ENCODE assay signal across 22 cellular contexts in genomic region chr6:32826996-32827395, GRCh38. TPM values are rescaled to one million over a fixed set of nuclear protein-coding genes. Genes with fewer than 3 reads are reported as not detected.
DNase-seq lines count a peak whose midpoint lies in the region; ATAC-seq and TF ChIP-seq lines count a peak whose summit lies in the region.
"Had no signal": no experiment of that assay in that cellular context is flagged by ENCODE, and none has a peak within 500 bp of the region (broad histone marks: within the 10 kb centered on the region; RNA-seq: fewer than 3 reads in every experiment).

No MANE protein-coding gene starts in this region.

- peaks cover 42% of the 10 kb centered on the region for H3K36me3 Mint-ChIP-seq in activated CD4-positive, alpha-beta memory T cell treated with anti-CD3 and anti-CD28 coated beads for 36 hours
- H3K36me3 Mint-ChIP-seq in activated CD4-positive, alpha-beta memory T cell treated with anti-CD3 and anti-CD28 coated beads, Interleukin-2, amount 10 ng/mL, durations not matched to agents 7 days and 5 days (ENCODE audit: low read depth): peaks cover 46% of the 10 kb centered on the region
- H3K36me3 Mint-ChIP-seq in CD4-positive, alpha-beta T cell (ENCODE audit: low read depth): peaks cover 52% of the 10 kb centered on the region
- H3K36me3 Mint-ChIP-seq in activated naive CD8-positive, alpha-beta T cell treated with anti-CD3 and anti-CD28 coated beads for 36 hours: peaks cover 35% of the 10 kb centered on the region
- H3K36me3 Mint-ChIP-seq in stimulated activated effector memory CD8-positive, alpha-beta T cell treated with anti-CD3 and anti-CD28 coated beads, Interleukin-12 subunit alpha, Interleukin-12 subunit beta, amount 100 ng/mL, for 72 hours: peaks cover 54% of the 10 kb centered on the region

- intact Hi-C loops in activated CD4-positive, alpha-beta memory T cell treated with anti-CD3 and anti-CD28 coated beads for 36 hours (cut with micrococcal nuclease): no loop called here
- intact Hi-C loops in CD4-positive, alpha-beta T cell (cut with DNase I, micrococcal nuclease): loop anchor here in 1 of 2 experiments (5.0 kb wide), 1 partner anchor 40 kb away; no protein-coding TSS in a partner anchor

- H3K27me3 ChIP-seq in CD4-positive, alpha-beta T cell (ENCODE audit: control insufficient read depth, insufficient read depth, low read length): no peaks in the 10 kb centered on the region

- peaks cover 32% of the 10 kb centered on the region for H3K4me1 Mint-ChIP-seq in activated CD4-positive, alpha-beta memory T cell treated with anti-CD3 and anti-CD28 coated beads for 36 hours (ENCODE audit: low read depth)
- peaks cover 33% of the 10 kb centered on the region for H3K4me1 Mint-ChIP-seq in activated CD4-positive, alpha-beta memory T cell treated with anti-CD3 and anti-CD28 coated beads, Interleukin-2, amount 10 ng/mL, durations not matched to agents 7 days and 5 days
- H3K4me1 Mint-ChIP-seq in CD4-positive, alpha-beta T cell (ENCODE audit: low read depth): peaks cover 6% of the 10 kb centered on the region
- H3K4me1 Mint-ChIP-seq in activated naive CD8-positive, alpha-beta T cell treated with anti-CD3 and anti-CD28 coated beads for 36 hours: peaks cover 43% of the 10 kb centered on the region
- H3K4me1 Mint-ChIP-seq in stimulated activated effector memory CD8-positive, alpha-beta T cell treated with anti-CD3 and anti-CD28 coated beads, Interleukin-12 subunit alpha, Interleukin-12 subunit beta, amount 100 ng/mL, for 72 hours: peaks cover 30% of the 10 kb centered on the region

- TF ChIP-seq CTCF in CD4-positive, alpha-beta T cell (IDR thresholded peaks at IDR 0.05): no peak

- no peaks in the 10 kb centered on the region for H3K27me3 Mint-ChIP-seq in activated CD4-positive, alpha-beta memory T cell treated with anti-CD3 and anti-CD28 coated beads for 36 hours
- no peaks in the 10 kb centered on the region for H3K27me3 Mint-ChIP-seq in activated CD4-positive, alpha-beta memory T cell treated with anti-CD3 and anti-CD28 coated beads, Interleukin-2, amount 10 ng/mL, durations not matched to agents 7 days and 5 days
- no peaks in the 10 kb centered on the region for H3K27me3 Mint-ChIP-seq in CD4-positive, alpha-beta T cell
- H3K27me3 Mint-ChIP-seq in activated naive CD8-positive, alpha-beta T cell treated with anti-CD3 and anti-CD28 coated beads for 36 hours: no peaks in the 10 kb centered on the region
- H3K27me3 Mint-ChIP-seq: CD4-positive, alpha-beta memory T cell had no signal

- no peak for DNase-seq in activated CD4-positive, alpha-beta memory T cell treated with anti-CD3 and anti-CD28 coated beads for 36 hours
- DNase-seq in activated CD4-positive, alpha-beta memory T cell treated with anti-CD3 and anti-CD28 coated beads, Interleukin-2, amount 10 ng/mL, durations not matched to agents 7 days and 5 days: no peak
- no peak for DNase-seq in CD4-positive, alpha-beta T cell
- DNase-seq in activated naive CD8-positive, alpha-beta T cell treated with anti-CD3 and anti-CD28 coated beads for 36 hours: no peak
- DNase-seq in stimulated activated effector memory CD8-positive, alpha-beta T cell treated with anti-CD3 and anti-CD28 coated beads, Interleukin-12 subunit alpha, Interleukin-12 subunit beta, amount 100 ng/mL, for 72 hours (ENCODE audit: low spot score in 2 of 2): no peak
- DNase-seq in NK-92 (lab: John Stamatoyannopoulos, UW; ENCODE audit: unreplicated experiment): no peak
- DNase-seq: BE2C; CD4-positive, alpha-beta memory T cell; DMS153; GDM1; HCEC 1CT; NCI-H1417 treated with DMSO at 0.1 percent for 48 hours; NCI-H1930; NCI-H226; NCI-H524; PC-3; RPMI8226 had no signal

- no peak for ATAC-seq in CD4-positive, alpha-beta T cell (ENCODE audit: poor library complexity)
- ATAC-seq in stimulated activated effector memory CD8-positive, alpha-beta T cell treated with anti-CD3 and anti-CD28 coated beads, Interleukin-12 subunit alpha, Interleukin-12 subunit beta, amount 100 ng/mL, for 72 hours: no peak
- no peak for ATAC-seq in GM21737 (IDR thresholded peaks at IDR 0.05; ENCODE audit: unreplicated experiment)
- ATAC-seq: PC-3 had no signal

- no peak overlapping the region for H3K27ac ChIP-seq in CD4-positive, alpha-beta T cell (ENCODE audit: low read depth, low read length)
- H3K27ac ChIP-seq: HL-60, KMS-11 had no signal

- H3K9me3 ChIP-seq in CD4-positive, alpha-beta T cell (ENCODE audit: control insufficient read depth, low read length): no peaks in the 10 kb centered on the region
- H3K9me3 ChIP-seq: BE2C had no signal

- peak overlapping the region; percentile 56 for H3K27ac Mint-ChIP-seq in activated CD4-positive, alpha-beta memory T cell treated with anti-CD3 and anti-CD28 coated beads for 36 hours
- H3K27ac Mint-ChIP-seq in activated CD4-positive, alpha-beta memory T cell treated with anti-CD3 and anti-CD28 coated beads, Interleukin-2, amount 10 ng/mL, durations not matched to agents 7 days and 5 days: no peak overlapping the region
- peak overlapping the region; percentile 20 for H3K27ac Mint-ChIP-seq in CD4-positive, alpha-beta T cell
- peak overlapping the region; percentile 70 for H3K27ac Mint-ChIP-seq in activated naive CD8-positive, alpha-beta T cell treated with anti-CD3 and anti-CD28 coated beads for 36 hours
- H3K27ac Mint-ChIP-seq in stimulated activated effector memory CD8-positive, alpha-beta T cell treated with anti-CD3 and anti-CD28 coated beads, Interleukin-12 subunit alpha, Interleukin-12 subunit beta, amount 100 ng/mL, for 72 hours: peak overlapping the region; percentile 71
- H3K27ac Mint-ChIP-seq: GM23338 had no signal

- POLR2A ChIA-PET in activated CD4-positive, alpha-beta memory T cell treated with anti-CD3 and anti-CD28 coated beads for 36 hours (lab: Charles Lee): interaction anchor here (0.9 to 2.6 kb wide), 4 partner anchors 11 to 30 kb away, joined by 3 to 11 read pairs (median 4); partner anchors contain the start of genes PSMB9, TAP1 and TAP2
- POLR2A ChIA-PET in activated CD4-positive, alpha-beta memory T cell treated with anti-CD3 and anti-CD28 coated beads, Interleukin-2, amount 10 ng/mL, durations not matched to agents 7 days and 5 days (lab: Charles Lee): interaction anchor here (1.2 to 3.2 kb wide), 6 partner anchors 9 to 145 kb away, joined by 3 to 31 read pairs (median 9); partner anchors contain the start of gene TAP2
- POLR2A ChIA-PET in CD4-positive, alpha-beta T cell (lab: Charles Lee): interaction anchor here (1.2 to 2.1 kb wide), 4 partner anchors 11 to 145 kb away, joined by 3 to 14 read pairs (median 8); partner anchors contain the start of gene TAP2

- CTCF ChIA-PET in activated CD4-positive, alpha-beta memory T cell treated with anti-CD3 and anti-CD28 coated beads for 36 hours (lab: Charles Lee): interaction anchor here (1.4 to 4.6 kb wide), 7 partner anchors 11 to 157 kb away, joined by 3 to 41 read pairs (median 6); partner anchors contain the start of genes PSMB9, TAP1 and TAP2
- CTCF ChIA-PET in activated CD4-positive, alpha-beta memory T cell treated with anti-CD3 and anti-CD28 coated beads, Interleukin-2, amount 10 ng/mL, durations not matched to agents 7 days and 5 days (lab: Charles Lee): interaction anchor here (1.4 to 4.3 kb wide), 4 partner anchors 12 to 41 kb away, joined by 11 to 29 read pairs (median 16); partner anchors contain the start of genes PSMB9, TAP1 and TAP2
- CTCF ChIA-PET in CD4-positive, alpha-beta T cell (lab: Charles Lee): interaction anchor here (1.5 to 2.1 kb wide), 3 partner anchors 14 to 41 kb away, joined by 3 to 18 read pairs (median 5); partner anchors contain the start of genes PSMB9 and TAP1

- no peaks in the 10 kb centered on the region for H3K9me3 Mint-ChIP-seq in activated CD4-positive, alpha-beta memory T cell treated with anti-CD3 and anti-CD28 coated beads for 36 hours
- no peaks in the 10 kb centered on the region for H3K9me3 Mint-ChIP-seq in activated CD4-positive, alpha-beta memory T cell treated with anti-CD3 and anti-CD28 coated beads, Interleukin-2, amount 10 ng/mL, durations not matched to agents 7 days and 5 days
- no peaks in the 10 kb centered on the region for H3K9me3 Mint-ChIP-seq in CD4-positive, alpha-beta T cell
- H3K9me3 Mint-ChIP-seq in activated naive CD8-positive, alpha-beta T cell treated with anti-CD3 and anti-CD28 coated beads for 36 hours: no peaks in the 10 kb centered on the region
- H3K9me3 Mint-ChIP-seq in stimulated activated effector memory CD8-positive, alpha-beta T cell treated with anti-CD3 and anti-CD28 coated beads, Interleukin-12 subunit alpha, Interleukin-12 subunit beta, amount 100 ng/mL, for 72 hours: no peaks in the 10 kb centered on the region
- H3K9me3 Mint-ChIP-seq: CD4-positive, alpha-beta memory T cell; GM23338 had no signal

- no peak overlapping the region for H3K4me3 Mint-ChIP-seq in activated CD4-positive, alpha-beta memory T cell treated with anti-CD3 and anti-CD28 coated beads for 36 hours
- no peak overlapping the region for H3K4me3 Mint-ChIP-seq in activated CD4-positive, alpha-beta memory T cell treated with anti-CD3 and anti-CD28 coated beads, Interleukin-2, amount 10 ng/mL, durations not matched to agents 7 days and 5 days
- H3K4me3 Mint-ChIP-seq in CD4-positive, alpha-beta T cell: no peak overlapping the region
- H3K4me3 Mint-ChIP-seq in activated naive CD8-positive, alpha-beta T cell treated with anti-CD3 and anti-CD28 coated beads for 36 hours: no peak overlapping the region
- H3K4me3 Mint-ChIP-seq in stimulated activated effector memory CD8-positive, alpha-beta T cell treated with anti-CD3 and anti-CD28 coated beads, Interleukin-12 subunit alpha, Interleukin-12 subunit beta, amount 100 ng/mL, for 72 hours: no peak overlapping the region
- H3K4me3 Mint-ChIP-seq: CD4-positive, alpha-beta memory T cell; GM23338 had no signal

RNA-seq across cellular contexts. Expression of gene HLA-DOB, which starts 10.2 kb away (rescaled TPM):
- 1 to 10 TPM; 1.3 to 1.7 TPM for total RNA-seq in activated CD4-positive, alpha-beta memory T cell treated with anti-CD3 and anti-CD28 coated beads for 36 hours
- total RNA-seq in activated CD4-positive, alpha-beta memory T cell treated with anti-CD3 and anti-CD28 coated beads, Interleukin-2, amount 10 ng/mL, durations not matched to agents 7 days and 5 days: 1 to 10 TPM; 1.5 to 2.2 TPM
- 1 to 10 TPM; 2.9 to 3.2 TPM for total RNA-seq in CD4-positive, alpha-beta T cell
- total RNA-seq in activated naive CD8-positive, alpha-beta T cell treated with anti-CD3 and anti-CD28 coated beads for 36 hours: 1 to 10 TPM; 1.9 to 2.1 TPM
- total RNA-seq: A172, GM23338 had no signal

RNA-seq across cellular contexts. Expression of gene TAP2, which starts 11.5 kb away (rescaled TPM):
- total RNA-seq in activated CD4-positive, alpha-beta memory T cell treated with anti-CD3 and anti-CD28 coated beads for 36 hours: 100 to 1,000 TPM; 134 to 143 TPM
- total RNA-seq in activated CD4-positive, alpha-beta memory T cell treated with anti-CD3 and anti-CD28 coated beads, Interleukin-2, amount 10 ng/mL, durations not matched to agents 7 days and 5 days: 100 to 1,000 TPM; 203 to 211 TPM
- total RNA-seq in CD4-positive, alpha-beta T cell: 100 to 1,000 TPM; 165 to 171 TPM
- total RNA-seq in activated naive CD8-positive, alpha-beta T cell treated with anti-CD3 and anti-CD28 coated beads for 36 hours: 100 to 1,000 TPM; 216 to 226 TPM

RNA-seq across cellular contexts. Expression of gene PSMB8, which starts 16.9 kb away (rescaled TPM):
- 100 to 1,000 TPM; 350 to 370 TPM for total RNA-seq in activated CD4-positive, alpha-beta memory T cell treated with anti-CD3 and anti-CD28 coated beads for 36 hours
- total RNA-seq in activated CD4-positive, alpha-beta memory T cell treated with anti-CD3 and anti-CD28 coated beads, Interleukin-2, amount 10 ng/mL, durations not matched to agents 7 days and 5 days: 100 to 1,000 TPM; 389 to 401 TPM
- total RNA-seq in CD4-positive, alpha-beta T cell: 100 to 1,000 TPM; 120 to 121 TPM
- total RNA-seq in activated naive CD8-positive, alpha-beta T cell treated with anti-CD3 and anti-CD28 coated beads for 36 hours: 100 to 1,000 TPM; 385 to 393 TPM

RNA-seq across cellular contexts. Expression of gene TAP1, which starts 26.5 kb away (rescaled TPM):
- 100 to 1,000 TPM; 245 to 258 TPM for total RNA-seq in activated CD4-positive, alpha-beta memory T cell treated with anti-CD3 and anti-CD28 coated beads for 36 hours
- total RNA-seq in activated CD4-positive, alpha-beta memory T cell treated with anti-CD3 and anti-CD28 coated beads, Interleukin-2, amount 10 ng/mL, durations not matched to agents 7 days and 5 days: 100 to 1,000 TPM; 410 to 412 TPM
- 10 to 100 TPM; 91.5 to 93.9 TPM for total RNA-seq in CD4-positive, alpha-beta T cell
- 100 to 1,000 TPM; 337 to 356 TPM for total RNA-seq in activated naive CD8-positive, alpha-beta T cell treated with anti-CD3 and anti-CD28 coated beads for 36 hours

RNA-seq across cellular contexts. Expression of gene PSMB9, which starts 27.0 kb away (rescaled TPM):
- total RNA-seq in activated CD4-positive, alpha-beta memory T cell treated with anti-CD3 and anti-CD28 coated beads for 36 hours: 100 to 1,000 TPM; 296 to 302 TPM
- 100 to 1,000 TPM; 368 to 372 TPM for total RNA-seq in activated CD4-positive, alpha-beta memory T cell treated with anti-CD3 and anti-CD28 coated beads, Interleukin-2, amount 10 ng/mL, durations not matched to agents 7 days and 5 days
- 10 to 100 TPM; 37.2 to 38.4 TPM for total RNA-seq in CD4-positive, alpha-beta T cell
- 100 to 1,000 TPM; 315 to 316 TPM for total RNA-seq in activated naive CD8-positive, alpha-beta T cell treated with anti-CD3 and anti-CD28 coated beads for 36 hours
